Comparison of ENCODE assay signal across 8 cellular contexts in the genomic region with DNA sequence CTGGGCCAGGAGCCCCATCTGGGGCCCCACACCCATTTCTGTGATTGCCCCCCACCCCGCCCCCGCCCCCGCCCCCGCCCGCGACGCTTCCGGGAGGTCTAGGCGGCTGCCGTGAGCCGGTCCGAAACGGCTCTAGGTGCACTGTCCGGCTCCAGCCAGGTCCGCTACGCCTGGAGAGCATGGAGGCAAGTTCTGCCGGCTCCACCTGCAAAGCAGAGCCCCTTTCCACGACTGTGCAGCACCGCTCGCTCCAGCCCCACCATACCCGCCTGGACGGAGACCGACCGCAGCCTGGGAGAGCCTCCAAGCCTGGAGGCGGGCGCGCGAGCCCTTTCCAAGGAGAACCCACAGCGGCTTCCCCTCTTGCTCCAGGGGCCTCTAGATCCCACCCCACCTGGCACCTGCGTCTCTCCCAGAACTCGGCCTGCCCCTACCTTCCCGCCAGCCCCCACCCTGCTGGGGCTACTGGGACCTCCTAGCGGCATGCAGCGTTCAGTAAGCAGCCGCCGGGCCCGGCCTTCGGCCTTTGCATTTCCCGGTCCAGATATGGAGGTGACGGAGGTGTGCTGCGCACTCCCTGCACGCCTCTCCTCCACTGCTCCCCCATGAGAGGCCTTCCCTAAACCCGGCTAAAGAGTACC.
A peak's percentile ranks its signal among the peaks of the same experiment; 100 is the strongest.
DNase-seq lines count a peak whose midpoint lies in the region; ATAC-seq lines count a peak whose summit lies in the region.

No MANE protein-coding gene starts in this region.

- H3K4me3 ChIP-seq in iPS DF 6.9 (ENCODE audit: low read length): peak overlapping the region; percentile 47; the same call in 1 of the 2 replicates

- H3K4me1 Mint-ChIP-seq in activated T-helper 1 cell treated with anti-CD3 and anti-CD28 coated beads, Interleukin-12 subunit alpha, Interleukin-12 subunit beta, Interleukin-2, Interleukin-4 antibody, amounts not matched to agents 30 ng/mL and 10 ng/mL and 1 ng/mL, durations not matched to agents 14 hours and 24 hours and 36 hours (ENCODE audit: low read depth): peaks cover 34% of the 10 kb centered on the region
- H3K4me1 Mint-ChIP-seq in stimulated activated naive B cell treated with anti-CD40 and anti-IgM and Interleukin-4, amounts not matched to agents 10 μg/mL and 1 μg/mL and 100 μg/mL, for 72 hours: peaks cover 6 to 27% of the 10 kb centered on the region in 2 donors

- peak overlapping the region; percentile 86 for H3K4me3 Mint-ChIP-seq in activated T-helper 1 cell treated with anti-CD3 and anti-CD28 coated beads, Interleukin-12 subunit alpha, Interleukin-12 subunit beta, Interleukin-2, Interleukin-4 antibody, amounts not matched to agents 30 ng/mL and 10 ng/mL and 1 ng/mL, durations not matched to agents 14 hours and 24 hours and 36 hours
- H3K4me3 Mint-ChIP-seq in stimulated activated naive B cell treated with anti-CD40 and anti-IgM and Interleukin-4, amounts not matched to agents 10 μg/mL and 1 μg/mL and 100 μg/mL, for 72 hours: peak overlapping the region; percentile 90 to 93

- H3K27me3 Mint-ChIP-seq in activated T-helper 1 cell treated with anti-CD3 and anti-CD28 coated beads, Interleukin-12 subunit alpha, Interleukin-12 subunit beta, Interleukin-2, Interleukin-4 antibody, amounts not matched to agents 30 ng/mL and 10 ng/mL and 1 ng/mL, durations not matched to agents 14 hours and 24 hours and 36 hours (ENCODE audit: insufficient read depth): no peaks in the 10 kb centered on the region
- no peaks in the 10 kb centered on the region for H3K27me3 Mint-ChIP-seq in stimulated activated naive B cell treated with anti-CD40 and anti-IgM and Interleukin-4, amounts not matched to agents 10 μg/mL and 1 μg/mL and 100 μg/mL, for 72 hours

- H3K27me3 ChIP-seq in iPS DF 6.9 (ENCODE audit: control insufficient read depth, insufficient read depth, low read length): peaks cover 3% of the 10 kb centered on the region

- H3K27ac ChIP-seq in iPS DF 6.9 (ENCODE audit: low read length): no peak overlapping the region

- WGBS in iPS DF 6.9 (ENCODE audit: insufficient coverage, insufficient read length): no CpG with 5 or more reads among the region's 43 CpGs

- H3K36me3 ChIP-seq in iPS DF 6.9 (ENCODE audit: control insufficient read depth, insufficient read depth, low read length): no peaks in the 10 kb centered on the region

- DNase-seq in NCI-H146 (lab: John Stamatoyannopoulos, UW): peak; percentile 56
- DNase-seq in NCI-H146 treated with DMSO at 0.1 percent for 48 hours (lab: John Stamatoyannopoulos, UW; ENCODE audit: unreplicated experiment): no peak
- DNase-seq in activated T-helper 1 cell treated with anti-CD3 and anti-CD28 coated beads, Interleukin-12 subunit alpha, Interleukin-12 subunit beta, Interleukin-2, Interleukin-4 antibody, amounts not matched to agents 30 ng/mL and 10 ng/mL and 1 ng/mL, durations not matched to agents 14 hours and 24 hours and 36 hours (ENCODE audit: low spot score): no peak
- DNase-seq in iPS DF 6.9 (ENCODE audit: low read depth, low spot score): no peak
- no peak for DNase-seq in stimulated activated naive B cell treated with anti-CD40 and anti-IgM and Interleukin-4, amounts not matched to agents 10 μg/mL and 1 μg/mL and 100 μg/mL, for 72 hours
- no peak for DNase-seq in GF-D8 (lab: John Stamatoyannopoulos, UW)

- H3K36me3 Mint-ChIP-seq in activated T-helper 1 cell treated with anti-CD3 and anti-CD28 coated beads, Interleukin-12 subunit alpha, Interleukin-12 subunit beta, Interleukin-2, Interleukin-4 antibody, amounts not matched to agents 30 ng/mL and 10 ng/mL and 1 ng/mL, durations not matched to agents 14 hours and 24 hours and 36 hours (ENCODE audit: low read depth): peaks cover 4% of the 10 kb centered on the region
- H3K36me3 Mint-ChIP-seq in stimulated activated naive B cell treated with anti-CD40 and anti-IgM and Interleukin-4, amounts not matched to agents 10 μg/mL and 1 μg/mL and 100 μg/mL, for 72 hours: no peaks in the 10 kb centered on the region

- no peaks in the 10 kb centered on the region for H3K9me3 ChIP-seq in iPS DF 6.9 (ENCODE audit: control insufficient read depth, insufficient read depth, low read length)

- H3K9me3 Mint-ChIP-seq in activated T-helper 1 cell treated with anti-CD3 and anti-CD28 coated beads, Interleukin-12 subunit alpha, Interleukin-12 subunit beta, Interleukin-2, Interleukin-4 antibody, amounts not matched to agents 30 ng/mL and 10 ng/mL and 1 ng/mL, durations not matched to agents 14 hours and 24 hours and 36 hours: peaks cover 4% of the 10 kb centered on the region
- H3K9me3 Mint-ChIP-seq in stimulated activated naive B cell treated with anti-CD40 and anti-IgM and Interleukin-4, amounts not matched to agents 10 μg/mL and 1 μg/mL and 100 μg/mL, for 72 hours: no peaks in the 10 kb centered on the region

- ATAC-seq in HG02852 (IDR thresholded peaks at IDR 0.05; ENCODE audit: unreplicated experiment): peak; percentile 41
- peak; percentile 40 to 41 for ATAC-seq in stimulated activated naive B cell treated with anti-CD40 and anti-IgM and Interleukin-4, amounts not matched to agents 10 μg/mL and 1 μg/mL and 100 μg/mL, for 72 hours (replicated peaks)
- ATAC-seq in HG03520 (IDR thresholded peaks at IDR 0.05; ENCODE audit: unreplicated experiment): no peak

- H3K4me1 ChIP-seq in iPS DF 6.9 (ENCODE audit: control insufficient read depth, insufficient read depth, low read length): peaks cover 4% of the 10 kb centered on the region; the same call in 1 of the 2 replicates

- intact Hi-C loops in activated T-helper 1 cell treated with anti-CD3 and anti-CD28 coated beads, Interleukin-12 subunit alpha, Interleukin-12 subunit beta, Interleukin-2, Interleukin-4 antibody, amounts not matched to agents 30 ng/mL and 10 ng/mL and 1 ng/mL, durations not matched to agents 14 hours and 24 hours and 36 hours (cut with micrococcal nuclease): loop anchor here (1.0 to 2.0 kb wide), 6 partner anchors 27 to 95 kb away; partner anchors contain the start of gene KLF13

- H3K27ac Mint-ChIP-seq in activated T-helper 1 cell treated with anti-CD3 and anti-CD28 coated beads, Interleukin-12 subunit alpha, Interleukin-12 subunit beta, Interleukin-2, Interleukin-4 antibody, amounts not matched to agents 30 ng/mL and 10 ng/mL and 1 ng/mL, durations not matched to agents 14 hours and 24 hours and 36 hours: peak overlapping the region; percentile 56
- peak overlapping the region; percentile 71 for H3K27ac Mint-ChIP-seq in stimulated activated naive B cell treated with anti-CD40 and anti-IgM and Interleukin-4, amounts not matched to agents 10 μg/mL and 1 μg/mL and 100 μg/mL, for 72 hours
